In the genomic region with DNA sequence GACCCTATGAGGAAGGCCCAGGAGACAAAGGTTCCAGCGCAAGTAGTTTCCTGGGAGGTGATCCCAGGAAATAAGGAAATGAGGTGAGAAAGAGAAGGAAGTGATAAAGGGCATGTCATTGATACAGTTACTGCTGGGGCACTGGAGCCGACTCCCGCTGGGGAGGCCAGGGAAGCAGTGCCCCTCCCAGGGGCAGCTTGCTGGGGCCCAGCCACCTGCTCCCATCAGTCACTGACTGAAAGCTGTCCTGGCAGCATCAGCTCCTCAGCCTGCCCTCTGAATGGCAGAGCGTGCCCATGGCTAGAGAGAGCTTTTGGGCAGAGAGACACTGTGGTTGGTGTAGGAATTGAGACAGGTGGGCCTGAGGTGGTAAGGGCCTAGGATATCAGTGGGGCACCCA, we compare ENCODE assay signal across 3 cellular contexts. TPM values are rescaled to one million over a fixed set of nuclear protein-coding genes. Genes with fewer than 3 reads are reported as not detected.
"Had no signal": no experiment of that assay in that cellular context is flagged by ENCODE, and none has a peak within 500 bp of the region (broad histone marks: within the 10 kb centered on the region; RNA-seq: fewer than 3 reads in every experiment).

No MANE protein-coding gene starts in this region.

RNA-seq across cellular contexts. Expression of a gene that starts 33.2 kb away (rescaled TPM):
- total RNA-seq: esophagus mucosa, lung microvascular endothelial cell had no signal
- polyA plus RNA-seq: immature natural killer cell had no signal
